In the genomic region with DNA sequence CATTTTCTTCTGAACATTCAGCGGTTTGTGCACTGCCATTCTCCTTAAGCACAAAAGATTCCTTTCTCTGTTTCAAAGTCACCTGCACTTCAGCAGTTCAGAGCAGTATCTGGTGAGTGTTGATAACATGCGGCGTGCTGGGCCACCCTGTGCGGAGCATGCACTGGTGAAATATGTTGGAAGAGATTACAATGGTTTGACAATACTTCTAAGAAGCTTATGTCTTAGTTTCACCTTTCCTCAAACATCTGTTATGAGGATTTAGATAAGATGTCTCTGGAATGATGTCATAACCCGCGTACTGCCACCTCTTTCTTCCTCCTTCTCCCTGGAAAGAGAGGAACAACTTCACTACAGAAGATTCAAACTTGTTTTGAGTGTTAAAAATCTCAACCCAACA, we compare ENCODE assay signal across 24 cellular contexts.
"Had no signal": no experiment of that assay in that cellular context is flagged by ENCODE, and none has a peak within 500 bp of the region (broad histone marks: within the 10 kb centered on the region; RNA-seq: fewer than 3 reads in every experiment).

No MANE protein-coding gene starts in this region.

- ATAC-seq: naive thymus-derived CD4-positive, alpha-beta T cell; natural killer cell treated with Interleukin-12 subunit alpha and Interleukin-12 subunit beta and Interleukin-15 and Interleukin-18, amount 100 ng/mL, for 72 hours; sciatic nerve; stimulated activated naive B cell treated with anti-CD40 and anti-IgM and Interleukin-4, amounts not matched to agents 10 μg/mL and 1 μg/mL and 100 μg/mL, for 72 hours; stimulated activated naive CD8-positive, alpha-beta T cell treated with anti-CD3 and anti-CD28 coated beads, Interleukin-15, Interleukin-2, amounts not matched to agents 100 U/mL and 50 U/mL, for 24 hours; upper lobe of right lung had no signal

- H3K27me3 ChIP-seq: ovary, right atrium auricular region, tibial artery, upper lobe of right lung had no signal

- H3K36me3 ChIP-seq: left ventricle myocardium inferior, ovary, right atrium auricular region, stomach, suprapubic skin, thoracic aorta, tibial artery, upper lobe of right lung had no signal

- H3K27ac ChIP-seq: left ventricle myocardium inferior, ovary, right atrium auricular region, skin epidermis, stomach, suprapubic skin, thoracic aorta, tibial artery, upper lobe of right lung had no signal

- DNase-seq: hypothalamus; islet precursor cell; left ventricle myocardium inferior; mesendoderm; naive thymus-derived CD4-positive, alpha-beta T cell; ovary; stimulated activated CD4-positive, alpha-beta T cell treated with anti-CD3 and anti-CD28 coated beads, Interleukin-12 subunit alpha, Interleukin-12 subunit beta, amount 100 ng/mL, for 4 hours; stimulated activated CD4-positive, alpha-beta T cell treated with anti-CD3 and anti-CD28 coated beads, Interleukin-15, amount 100 ng/mL, for 24 hours; stimulated activated CD4-positive, alpha-beta T cell treated with anti-CD3 and anti-CD28 coated beads, Interleukin-2, amount 100 ng/mL, for 24 hours; stimulated activated CD4-positive, alpha-beta T cell treated with anti-CD3 and anti-CD28 coated beads, Interleukin-4, amount 100 ng/mL, for 1 hour; stimulated activated naive B cell treated with anti-CD40 and anti-IgM and Interleukin-4, amounts not matched to agents 10 μg/mL and 1 μg/mL and 100 μg/mL, for 72 hours; stimulated activated naive CD8-positive, alpha-beta T cell treated with anti-CD3 and anti-CD28 coated beads, Interleukin-15, Interleukin-2, amounts not matched to agents 100 U/mL and 50 U/mL, for 24 hours; stomach; tibial artery; trophoblast cell; upper lobe of right lung had no signal

- FAIRE-seq: urothelium cell line had no signal

- H3K9me3 ChIP-seq: left ventricle myocardium inferior, ovary, right atrium auricular region, stomach, suprapubic skin, thoracic aorta, tibial artery, upper lobe of right lung had no signal

- H3K4me1 ChIP-seq: left ventricle myocardium inferior, right atrium auricular region, stomach, suprapubic skin, tibial artery, upper lobe of right lung had no signal

- H3K4me3 ChIP-seq: left ventricle myocardium inferior, lung, ovary, right atrium auricular region, skin epidermis, stomach, suprapubic skin, thoracic aorta, tibial artery, upper lobe of right lung had no signal
